In genomic region chr3:16319307-16319706, GRCh38 we compare ENCODE assay signal across 8 cellular contexts. TPM values are rescaled to one million over a fixed set of nuclear protein-coding genes. Genes with fewer than 3 reads are reported as not detected.
A peak's percentile ranks its signal among the peaks of the same experiment; 100 is the strongest.
DNase-seq lines count a peak whose midpoint lies in the region; ATAC-seq lines count a peak whose summit lies in the region.

No MANE protein-coding gene starts in this region.

- H3K27ac ChIP-seq in effector memory CD4-positive, alpha-beta T cell (ENCODE audit: insufficient read depth, low read length, poor library complexity, severe bottlenecking) = peak overlapping the region; percentile 50

- peaks cover 45% of the 10 kb centered on the region for H3K4me1 ChIP-seq in effector memory CD4-positive, alpha-beta T cell (ENCODE audit: control insufficient read depth, insufficient read depth, low read length, poor library complexity, severe bottlenecking)

- no peaks in the 10 kb centered on the region for H3K9me3 ChIP-seq in effector memory CD4-positive, alpha-beta T cell (ENCODE audit: control insufficient read depth, low read length)

- peaks cover 72% of the 10 kb centered on the region for H3K36me3 ChIP-seq in effector memory CD4-positive, alpha-beta T cell (ENCODE audit: control insufficient read depth, insufficient read depth, low read length)

- H3K4me3 Mint-ChIP-seq in activated CD4-positive, alpha-beta T cell treated with anti-CD3 and anti-CD28 coated beads for 36 hours = peak overlapping the region; percentile 3

- DNase-seq in activated gamma-delta T cell treated with Interleukin-2 at 50 U/mL for 16 hours (peak; percentile 78), activated gamma-delta T cell (lab: John Stamatoyannopoulos, UW) (no peak), T1000 (lab: John Stamatoyannopoulos, UW) (no peak), ecto neural progenitor cell (ENCODE audit: low spot score) (no peak), GM19238 (ENCODE audit: insufficient read length, low spot score) (no peak)
- DNase-seq in activated CD4-positive, alpha-beta T cell treated with anti-CD3 and anti-CD28 coated beads for 36 hours = peak; percentile 94
- DNase-seq in effector memory CD4-positive, alpha-beta T cell = peak; percentile 65 to 74 (median 68)
- DNase-seq in stimulated activated CD4-positive, alpha-beta T cell treated with anti-CD3 and anti-CD28 coated beads, Interleukin-2, amount 100 ng/mL, for 48 hours = peak; percentile 84

- POLR2A ChIA-PET in activated CD4-positive, alpha-beta T cell treated with anti-CD3 and anti-CD28 coated beads for 36 hours (lab: Charles Lee) = interaction anchor here (1.1 to 1.5 kb wide), 3 partner anchors 27 to 31 kb away, joined by 3 to 7 read pairs (median 5); no protein-coding TSS in a partner anchor

- H3K9me3 Mint-ChIP-seq in activated CD4-positive, alpha-beta T cell treated with anti-CD3 and anti-CD28 coated beads for 36 hours (ENCODE audit: low read depth) = no peaks in the 10 kb centered on the region

- peaks cover 74% of the 10 kb centered on the region for H3K4me1 Mint-ChIP-seq in activated CD4-positive, alpha-beta T cell treated with anti-CD3 and anti-CD28 coated beads for 36 hours

- H3K36me3 Mint-ChIP-seq in activated CD4-positive, alpha-beta T cell treated with anti-CD3 and anti-CD28 coated beads for 36 hours (ENCODE audit: low read depth) = peaks cover 74% of the 10 kb centered on the region

- no peaks in the 10 kb centered on the region for H3K27me3 Mint-ChIP-seq in activated CD4-positive, alpha-beta T cell treated with anti-CD3 and anti-CD28 coated beads for 36 hours

- H3K27ac Mint-ChIP-seq in activated CD4-positive, alpha-beta T cell treated with anti-CD3 and anti-CD28 coated beads for 36 hours = peak overlapping the region; percentile 90

- peak; percentile 94 for ATAC-seq in activated CD4-positive, alpha-beta T cell treated with anti-CD3 and anti-CD28 coated beads for 36 hours

- intact Hi-C loops in activated CD4-positive, alpha-beta T cell treated with anti-CD3 and anti-CD28 coated beads for 36 hours (cut with DNase I, micrococcal nuclease) = loop anchor here (1.0 to 5.0 kb wide), 8 partner anchors 10 to 278 kb away; partner anchors contain the start of gene OXNAD1 (in 1 of the 2)

- no peaks in the 10 kb centered on the region for H3K27me3 ChIP-seq in effector memory CD4-positive, alpha-beta T cell (replicated peaks; ENCODE audit: control insufficient read depth, insufficient read depth, low read length, poor library complexity, severe bottlenecking)

- CTCF ChIA-PET in activated CD4-positive, alpha-beta T cell treated with anti-CD3 and anti-CD28 coated beads for 36 hours (lab: Charles Lee) = interaction anchor here (0.6 to 12.0 kb wide), 19 partner anchors 12 to 240 kb away, joined by 3 to 262 read pairs (median 7); partner anchors contain the start of genes DPH3 and OXNAD1

- no peak overlapping the region for H3K4me3 ChIP-seq in effector memory CD4-positive, alpha-beta T cell (ENCODE audit: insufficient read depth, low read depth, low read length, poor library complexity, severe bottlenecking)

RNA-seq across cellular contexts. Expression of gene OXNAD1, which starts 54.3 kb away (rescaled TPM):
- 10 to 100 TPM; 27.7 to 34.6 TPM for total RNA-seq in activated CD4-positive, alpha-beta T cell treated with anti-CD3 and anti-CD28 coated beads for 36 hours

RNA-seq across cellular contexts. Expression of gene DPH3, which starts 54.6 kb away (rescaled TPM):
- 10 to 100 TPM; 13.0 to 17.8 TPM for total RNA-seq in activated CD4-positive, alpha-beta T cell treated with anti-CD3 and anti-CD28 coated beads for 36 hours

Comparison
In these comparisons a context has a peak if more than half of its experiments do, and no peak if none do; other contexts are left out.
1. DNase-seq: peak in activated gamma-delta T cell treated with Interleukin-2 at 50 U/mL for 16 hours (single experiment), activated CD4-positive, alpha-beta T cell treated with anti-CD3 and anti-CD28 coated beads for 36 hours (single experiment), effector memory CD4-positive, alpha-beta T cell (3 of 3) and stimulated activated CD4-positive, alpha-beta T cell treated with anti-CD3 and anti-CD28 coated beads, Interleukin-2, amount 100 ng/mL, for 48 hours (2 of 2); none in activated gamma-delta T cell (single experiment), T1000 (single experiment), ecto neural progenitor cell (single experiment) and GM19238 (single experiment).